22 cellular contexts compared by ENCODE assay signal in genomic region chr3:128409621-128410581, GRCh38. TPM values are rescaled to one million over a fixed set of nuclear protein-coding genes. Genes with fewer than 3 reads are reported as not detected.
"Had no signal": no experiment of that assay in that cellular context is flagged by ENCODE, and none has a peak within 500 bp of the region (broad histone marks: within the 10 kb centered on the region; RNA-seq: fewer than 3 reads in every experiment).

No MANE protein-coding gene starts in this region.

- DNase-seq: activated B cell treated with CpG ODN at 0.5 μM for 24 hours; activated CD4-positive, alpha-beta memory T cell treated with anti-CD3 and anti-CD28 coated beads, Interleukin-2, amount 10 ng/mL, durations not matched to agents 7 days and 5 days; activated CD4-positive, alpha-beta T cell treated with anti-CD3 and anti-CD28 coated beads for 4 hours; activated CD8-positive, alpha-beta memory T cell treated with anti-CD3 and anti-CD28 coated beads, Interleukin-2, amount 10 ng/mL, durations not matched to agents 7 days and 5 days; activated naive CD4-positive, alpha-beta T cell treated with Interleukin-2 at 50 U/mL for 16 hours; caudate nucleus; foreskin melanocyte; midbrain; sigmoid colon; spleen; stimulated activated CD4-positive, alpha-beta T cell treated with anti-CD3 and anti-CD28 coated beads, Interleukin-4, amount 100 ng/mL, for 4 hours had no signal

- H3K4me3 ChIP-seq: lung, sigmoid colon, spleen had no signal

- H3K9me3 ChIP-seq: sigmoid colon, spleen had no signal

- ATAC-seq: activated CD8-positive, alpha-beta memory T cell treated with anti-CD3 and anti-CD28 coated beads, Interleukin-2, amount 10 ng/mL, durations not matched to agents 7 days and 5 days; stimulated activated memory B cell treated with anti-CD40 and anti-IgM and Interleukin-4, amounts not matched to agents 10 μg/mL and 1 μg/mL and 100 μg/mL, for 72 hours had no signal

- FAIRE-seq: colon, keratinocyte, TTC549 had no signal

- H3K36me3 ChIP-seq: sigmoid colon had no signal

- H3K4me1 ChIP-seq: sigmoid colon had no signal

- H3K27ac ChIP-seq: sigmoid colon, spleen had no signal

- H3K27me3 ChIP-seq: sigmoid colon, spleen had no signal

RNA-seq across cellular contexts. Expression of gene DNAJB8, which starts 56.8 kb away (rescaled TPM):
- total RNA-seq: activated B cell treated with CpG ODN at 0.5 μM for 24 hours; activated CD4-positive, alpha-beta memory T cell treated with anti-CD3 and anti-CD28 coated beads, Interleukin-2, amount 10 ng/mL, durations not matched to agents 7 days and 5 days; activated CD8-positive, alpha-beta memory T cell treated with anti-CD3 and anti-CD28 coated beads, Interleukin-2, amount 10 ng/mL, durations not matched to agents 7 days and 5 days; activated T-helper 2 cell treated with anti-CD3 and anti-CD28 coated beads, Interferon-gamma antibody, Interleukin-2, Interleukin-4, amounts not matched to agents 10 μg/mL and 5 μg/mL and 100 μg/mL, durations not matched to agents 14 hours and 24 hours and 36 hours; epithelial cell of proximal tubule; lung; renal cortical epithelial cell; sigmoid colon; spleen; T-helper 2 cell treated with Interferon-gamma antibody and Interleukin-4, amounts not matched to agents 100 ng/mL and 5 ng/mL, for 36 hours; urinary bladder had no signal
- polyA plus RNA-seq: keratinocyte, lung, sigmoid colon, spleen, thymus, urinary bladder had no signal
